Comparison of ENCODE assay signal across 8 cellular contexts in genomic region chr5:73445708-73446630, GRCh38. TPM values are rescaled to one million over a fixed set of nuclear protein-coding genes. Genes with fewer than 3 reads are reported as not detected.
DNase-seq lines count a peak whose midpoint lies in the region; ATAC-seq, FAIRE-seq and TF ChIP-seq lines count a peak whose summit lies in the region.
"Had no signal": no experiment of that assay in that cellular context is flagged by ENCODE, and none has a peak within 500 bp of the region (broad histone marks: within the 10 kb centered on the region; RNA-seq: fewer than 3 reads in every experiment).

No MANE protein-coding gene starts in this region.

- H3K79me1 ChIP-seq in H9 (ENCODE audit: insufficient read depth, low read depth, low read length, poor library complexity, severe bottlenecking) (no peaks in the 10 kb centered on the region), trophoblast cell (ENCODE audit: low read length) (no peaks in the 10 kb centered on the region)

- H3K23ac ChIP-seq in H9 (ENCODE audit: insufficient read length, low read depth, low read length) = no peak overlapping the region
- H3K23ac ChIP-seq in trophoblast cell (ENCODE audit: low read length) = no peak overlapping the region

- no peak for TF ChIP-seq CTCF in H9 (conservative IDR thresholded peaks at IDR 0.05)
- TF ChIP-seq CTCF in RWPE1 (conservative IDR thresholded peaks at IDR 0.05; ENCODE audit: low read depth) = no peak
- no peak for TF ChIP-seq CTCF in epithelial cell of esophagus (IDR thresholded peaks at IDR 0.05; ENCODE audit: insufficient read depth, low read depth, low read length, missing control alignments)

- no peak overlapping the region for H4K5ac ChIP-seq in H9 (ENCODE audit: insufficient read length, low read depth, low read length)

- peak overlapping the region; percentile 56 for H3K4me2 ChIP-seq in H9 (ENCODE audit: insufficient read depth, insufficient read length, low read length)
- peak overlapping the region; percentile 93 for H3K4me2 ChIP-seq in trophoblast cell (ENCODE audit: low read length)

- H3K4me3 ChIP-seq in epithelial cell of esophagus (ENCODE audit: low read length) = peak overlapping the region; percentile 35
- H3K4me3 ChIP-seq in trophoblast cell (ENCODE audit: low read depth, low read length) = no peak overlapping the region

- H4K8ac ChIP-seq in H9 (replicated peaks; ENCODE audit: insufficient read length, low read depth, low read length) = no peak overlapping the region
- no peak overlapping the region for H4K8ac ChIP-seq in trophoblast cell (ENCODE audit: low read depth, low read length)

- no peak overlapping the region for H3T11ph ChIP-seq in H9 (ENCODE audit: low read length)

- H3K14ac ChIP-seq in H9 (ENCODE audit: insufficient read depth, low read length) = no peak overlapping the region
- no peak overlapping the region for H3K14ac ChIP-seq in trophoblast cell (ENCODE audit: low read length)

- peaks cover 3 to 19% of the 10 kb centered on the region in 2 experiments; a peak in 3 of 5 replicates for H3K9me3 Mint-ChIP-seq in H9

- no peak overlapping the region for H2BK15ac ChIP-seq in H9 (ENCODE audit: low read depth, low read length)

- H2BK5ac ChIP-seq in H9 (ENCODE audit: insufficient read length, low read length) (no peak overlapping the region), trophoblast cell (ENCODE audit: low read depth, low read length, poor library complexity) (no peak overlapping the region)

- no peak for FAIRE-seq in GM12891 (lab: Jason Lieb, UNC)
- FAIRE-seq: small intestine had no signal

- DNase-seq in H9 = no peak
- DNase-seq in RWPE1 (ENCODE audit: low spot score) = no peak
- DNase-seq in epithelial cell of esophagus (ENCODE audit: low read depth) = no peak
- DNase-seq in trophoblast cell = no peak
- DNase-seq in NCI-H1105 (lab: John Stamatoyannopoulos, UW) = no peak
- no peak for DNase-seq in GM12891 (ENCODE audit: insufficient read length, low spot score)
- DNase-seq: small intestine had no signal

- WGBS in H9 (ENCODE audit: extremely low coverage, insufficient read length, low lambda C conversion rate) = no CpG with 5 or more reads among the region's 7 CpGs
- WGBS in trophoblast cell (ENCODE audit: extremely low coverage, insufficient coverage, insufficient read length) = no CpG with 5 or more reads among the region's 7 CpGs

- no peak overlapping the region for H3K4ac ChIP-seq in H9 (ENCODE audit: low read depth, low read length)
- H3K4ac ChIP-seq in trophoblast cell (ENCODE audit: low read depth, low read length) = no peak overlapping the region

- CTCF ChIA-PET in RWPE1 (lab: Yijun Ruan, JAX) = interaction anchor here (0.6 to 1.2 kb wide), 5 partner anchors 134 to 491 kb away, joined by 3 to 15 read pairs (median 4); no protein-coding TSS in a partner anchor

- H3K27ac ChIP-seq in H9 (ENCODE audit: insufficient read length, low read depth, low read length) (no peak overlapping the region), RWPE1 (peak overlapping the region; percentile 95), trophoblast cell (ENCODE audit: low read depth, low read length) (no peak overlapping the region)

- peaks cover 91% of the 10 kb centered on the region for H3K27me3 Mint-ChIP-seq in H9 (ENCODE audit: low read depth)

- H3K9me3 ChIP-seq in H9 (ENCODE audit: control insufficient read depth, low read depth, low read length) (no peaks in the 10 kb centered on the region), trophoblast cell (ENCODE audit: insufficient read depth, low read depth, low read length) (peaks cover 3% of the 10 kb centered on the region)

- H3K18ac ChIP-seq in H9 (ENCODE audit: insufficient read length, low read depth, low read length) = no peak overlapping the region
- H3K18ac ChIP-seq in trophoblast cell (ENCODE audit: low read length) = no peak overlapping the region

- no peak overlapping the region for H3K27ac Mint-ChIP-seq in H9

- H2AFZ ChIP-seq in H9 (ENCODE audit: low read length) (no peak overlapping the region), trophoblast cell (ENCODE audit: insufficient read depth, low read length, poor library complexity) (no peak overlapping the region)

- no peak overlapping the region for H4K12ac ChIP-seq in trophoblast cell (ENCODE audit: low read depth, low read length)

- peaks cover 30 to 47% of the 10 kb centered on the region in 2 experiments for H3K4me1 Mint-ChIP-seq in H9

- H3K27me3 ChIP-seq in H9 (ENCODE audit: insufficient read depth, low read length) (peaks cover 82% of the 10 kb centered on the region), trophoblast cell (ENCODE audit: insufficient read depth, low read length) (peaks cover 68% of the 10 kb centered on the region)

- no peak overlapping the region for H2BK20ac ChIP-seq in H9 (ENCODE audit: low read depth, low read length, poor library complexity, severe bottlenecking)

- no peak overlapping the region for H3K56ac ChIP-seq in H9 (ENCODE audit: insufficient read length, low read depth, low read length)

- H3K9ac ChIP-seq in H9 (ENCODE audit: extremely low read depth, insufficient read length, low read length) (no peak overlapping the region), trophoblast cell (ENCODE audit: low read length) (no peak overlapping the region)

- H2BK120ac ChIP-seq in H9 (ENCODE audit: low read depth, low read length, poor library complexity, severe bottlenecking) (no peak overlapping the region), trophoblast cell (ENCODE audit: insufficient read depth, low read length, poor library complexity) (no peak overlapping the region)

- no peaks in the 10 kb centered on the region for H3K36me3 ChIP-seq in trophoblast cell (ENCODE audit: control insufficient read depth in 1 of 2, insufficient read depth in 2 of 2, low read length in 2 of 2)

- H4K91ac ChIP-seq in H9 (ENCODE audit: insufficient read length, low read depth, low read length) = no peak overlapping the region
- H4K91ac ChIP-seq in trophoblast cell (ENCODE audit: low read depth, low read length) = no peak overlapping the region

- no peaks in the 10 kb centered on the region for H3K4me1 ChIP-seq in H9 (ENCODE audit: insufficient read depth, low read length)
- peaks cover 11 to 13% of the 10 kb centered on the region in 2 experiments for H3K4me1 ChIP-seq in trophoblast cell (ENCODE audit: control insufficient read depth in 1 of 2, insufficient read depth in 2 of 2, low read length in 2 of 2)

- H2AK5ac ChIP-seq in H9 (ENCODE audit: insufficient read length, low read length) (no peak overlapping the region), trophoblast cell (ENCODE audit: low read length) (no peak overlapping the region)

- H3K36me3 Mint-ChIP-seq in H9 (ENCODE audit: insufficient read depth in 1 of 3, low read depth in 3 of 3) = no peaks in the 10 kb centered on the region; a peak in 1 of 7 replicates

- ATAC-seq in GM18498 (IDR thresholded peaks at IDR 0.05; ENCODE audit: unreplicated experiment) = no peak

- no peak overlapping the region for H2BK12ac ChIP-seq in H9 (ENCODE audit: insufficient read length, low read depth, low read length)
- no peak overlapping the region for H2BK12ac ChIP-seq in trophoblast cell (ENCODE audit: low read length)

- POLR2A ChIA-PET in RWPE1 (lab: Yijun Ruan, JAX; ENCODE audit: low non-redundant PET) = no interaction called here

- H3K4me3 Mint-ChIP-seq in H9 = peak overlapping the region in 1 of 2 experiments; percentile 79; a peak in 4 of 5 replicates

- no peak for TF ChIP-seq POLR2A in GM12891 (IDR thresholded peaks at IDR 0.05; ENCODE audit: low read depth, low read length)

- peaks cover 13% of the 10 kb centered on the region for H3K23me2 ChIP-seq in H9 (ENCODE audit: insufficient read length, low read depth, low read length, poor library complexity, severe bottlenecking)

- no peaks in the 10 kb centered on the region for H4K20me1 ChIP-seq in H9 (ENCODE audit: control insufficient read depth, insufficient read depth, insufficient read length)

- H3K79me2 ChIP-seq in H9 (ENCODE audit: insufficient read depth, low read length) (no peaks in the 10 kb centered on the region), trophoblast cell (ENCODE audit: control insufficient read depth, insufficient read depth, low read length, poor library complexity) (no peaks in the 10 kb centered on the region)

TF ChIP-seq in GM12891, 5 proteins besides CTCF, POLR2A, EP300 and RAD21:
- TF ChIP-seq PAX5 (IDR thresholded peaks at IDR 0.05; ENCODE audit: insufficient read depth, low read length, severe bottlenecking) (no peak), POU2F2 (IDR thresholded peaks at IDR 0.05; ENCODE audit: low read depth, low read length) (no peak), TAF1 (IDR thresholded peaks at IDR 0.05; ENCODE audit: low read depth, low read length) (no peak), POLR2AphosphoS5 (IDR thresholded peaks at IDR 0.05; ENCODE audit: low read depth, low read length) (no peak), SPI1 (IDR thresholded peaks at IDR 0.05; ENCODE audit: low read depth, low read length) (no peak)

RNA-seq across cellular contexts. Expression of gene FOXD1, which starts 2.6 kb away (rescaled TPM):
- 0.20 and 0.31 TPM in 2 replicates for total RNA-seq in H9 (2021)
- 0.64 and 0.81 TPM in 2 replicates for polyA plus RNA-seq in trophoblast cell (2013)
- 0.04 TPM for polyA plus RNA-seq in GM12891 (2012; ENCODE audit: low read depth, missing spikeins)

RNA-seq across cellular contexts. Expression of gene BTF3, which starts 52.3 kb away (rescaled TPM):
- 861 and 876 TPM in 2 replicates for total RNA-seq in H9 (2021)
- 947 and 972 TPM in 2 replicates for polyA plus RNA-seq in trophoblast cell (2013)
- polyA plus RNA-seq in GM12891 (2012; ENCODE audit: low read depth, missing spikeins) = 946 TPM
